ENCODE assay signal across 1 cellular context in genomic region chr3:133851266-133851906, GRCh38.
TF ChIP-seq lines count a peak whose summit lies in the region.

No MANE protein-coding gene starts in this region.

TF ChIP-seq in K562, 482 proteins besides CTCF, POLR2A, EP300 and RAD21 (continued from another document and continues in another):
- TF ChIP-seq ZNF318 (IDR thresholded peaks at IDR 0.05; ENCODE audit: borderline replicate concordance in 1 of 2, low read depth in 1 of 2) (peak in 1 of 2 experiments; percentile 69; a peak in 2 of 4 replicates), LCOR (CRISPR knock-in tag; IDR thresholded peaks at IDR 0.05) (peak; percentile 83; the same call in 1 of the 2 replicates), TAF7 (tag; IDR thresholded peaks at IDR 0.05) (no peak), HOXB6 (CRISPR knock-in tag; IDR thresholded peaks at IDR 0.05; ENCODE audit: borderline replicate concordance) (no peak), EWSR1 (IDR thresholded peaks at IDR 0.05; ENCODE audit: borderline replicate concordance, low read depth, partially characterized antibody) (no peak), TAL1 (IDR thresholded peaks at IDR 0.05) (peak; percentile 94), MEIS2 (IDR thresholded peaks at IDR 0.05; ENCODE audit: partially characterized antibody) (peak; percentile 97), CREB1 (IDR thresholded peaks at IDR 0.05) (no peak; the same call in 1 of the 2 replicates), CREB1 (CRISPR knock-in tag; IDR thresholded peaks at IDR 0.05) (peak; percentile 31; the same call in 1 of the 2 replicates), BRF1 (IDR thresholded peaks at IDR 0.05; ENCODE audit: borderline replicate concordance, extremely low read depth, insufficient read length) (no peak), MCM2 (IDR thresholded peaks at IDR 0.05; ENCODE audit: low read depth) (no peak), ELF1 (tag; IDR thresholded peaks at IDR 0.05) (no peak; the same call in 1 of the 2 replicates), HDGF (IDR thresholded peaks at IDR 0.05) (peak; percentile 73; the same call in 1 of the 2 replicates), HCFC1 (IDR thresholded peaks at IDR 0.05; ENCODE audit: low read depth, low read length) (no peak), HMG20A (CRISPR knock-in tag; conservative IDR thresholded peaks at IDR 0.05) (no peak), HMGXB4 (CRISPR knock-in tag; IDR thresholded peaks at IDR 0.05) (no peak), CREB3 (tag; conservative IDR thresholded peaks at IDR 0.05; ENCODE audit: low read depth) (no peak), MTA1 (IDR thresholded peaks at IDR 0.05; ENCODE audit: borderline replicate concordance) (peak; percentile 89), ETV6 (IDR thresholded peaks at IDR 0.05; ENCODE audit: borderline replicate concordance in 1 of 2, low read depth in 2 of 2, low read length in 1 of 2) (no peak), ETV6 (CRISPR knock-in tag; IDR thresholded peaks at IDR 0.05; ENCODE audit: borderline replicate concordance) (no peak), GTF2F1 (IDR thresholded peaks at IDR 0.05; ENCODE audit: low read depth, low read length) (no peak), CCNT2 (IDR thresholded peaks at IDR 0.05; ENCODE audit: borderline replicate concordance, extremely low read depth, insufficient read length, low read depth, low read length) (peak; percentile 68), PRDM10 (IDR thresholded peaks at IDR 0.05; ENCODE audit: partially characterized antibody) (peak; percentile 35), HMBOX1 (IDR thresholded peaks at IDR 0.05) (peak; percentile 95), ZFP1 (CRISPR knock-in tag; IDR thresholded peaks at IDR 0.05) (no peak), ZNF740 (CRISPR knock-in tag; IDR thresholded peaks at IDR 0.05) (no peak), ZNF740 (tag; IDR thresholded peaks at IDR 0.05) (no peak), BACH1 (tag; IDR thresholded peaks at IDR 0.05) (0 out of 2 replicates have a peak, but pooled peaks have one; percentile 23), PML (IDR thresholded peaks at IDR 0.05; ENCODE audit: low read length) (peak; percentile 76), ZNF224 (CRISPR knock-in tag; IDR thresholded peaks at IDR 0.05) (no peak), HNRNPK (IDR thresholded peaks at IDR 0.05; ENCODE audit: low read depth, low read length, poor library complexity, severe bottlenecking) (no peak), CBFA2T3 (IDR thresholded peaks at IDR 0.05) (peak; percentile 96), ZBTB9 (CRISPR knock-in tag; IDR thresholded peaks at IDR 0.05) (no peak), FOXA1 (IDR thresholded peaks at IDR 0.05; ENCODE audit: borderline replicate concordance) (no peak), ZBED1 (IDR thresholded peaks at IDR 0.05) (no peak), ZBTB7A (IDR thresholded peaks at IDR 0.05; ENCODE audit: borderline replicate concordance, control insufficient read depth, low read depth, low read length) (no peak), ZNF785 (CRISPR knock-in tag; IDR thresholded peaks at IDR 0.05) (no peak), SMARCA5 (IDR thresholded peaks at IDR 0.05) (0 out of 2 replicates have a peak, but pooled peaks have one; percentile 60), SMAD1 (IDR thresholded peaks at IDR 0.05; ENCODE audit: low read depth, low read length, partially characterized antibody) (no peak), ATF1 (CRISPR knock-in tag; IDR thresholded peaks at IDR 0.05) (no peak), ATF1 (tag; IDR thresholded peaks at IDR 0.05) (peak; percentile 70; the same call in 1 of the 2 replicates), ZSCAN32 (CRISPR knock-in tag; IDR thresholded peaks at IDR 0.05) (no peak), TCF7 (IDR thresholded peaks at IDR 0.05; ENCODE audit: borderline replicate concordance) (no peak), NCOA6 (IDR thresholded peaks at IDR 0.05) (no peak), JUNB (CRISPR knock-in tag; conservative IDR thresholded peaks at IDR 0.05) (no peak), RBM39 (optimal IDR thresholded peaks at IDR 0.05; ENCODE audit: low read depth, low read length) (no peak), E2F5 (CRISPR knock-in tag; IDR thresholded peaks at IDR 0.05) (no peak), KAT2B (IDR thresholded peaks at IDR 0.05; ENCODE audit: low read depth, low read length) (no peak), RFX1 (IDR thresholded peaks at IDR 0.05) (no peak)
